ENCODE assay signal across 3 cellular contexts in genomic region chr10:105494944-105495343, GRCh38.
TF ChIP-seq lines count a peak whose summit lies in the region.

No MANE protein-coding gene starts in this region.

TF ChIP-seq in HepG2, 621 proteins besides CTCF, POLR2A, EP300 and RAD21 (continued from another document):
- TF ChIP-seq TMF1 (CRISPR knock-in tag; IDR thresholded peaks at IDR 0.05; ENCODE audit: low read depth) (no peak), MAFF (IDR thresholded peaks at IDR 0.05; ENCODE audit: low read depth, low read length) (peak; percentile 45; the same call in 1 of the 2 replicates), ZFP37 (CRISPR knock-in tag; IDR thresholded peaks at IDR 0.05; ENCODE audit: borderline replicate concordance) (no peak), MAFK (conservative IDR thresholded peaks at IDR 0.05 in 1 of 2, IDR thresholded peaks at IDR 0.05 in 1 of 2; ENCODE audit: low read length in 2 of 2) (peak; percentile 21 to 76; a peak in 2 of 4 replicates)
- TF ChIP-seq, protein P1, sequence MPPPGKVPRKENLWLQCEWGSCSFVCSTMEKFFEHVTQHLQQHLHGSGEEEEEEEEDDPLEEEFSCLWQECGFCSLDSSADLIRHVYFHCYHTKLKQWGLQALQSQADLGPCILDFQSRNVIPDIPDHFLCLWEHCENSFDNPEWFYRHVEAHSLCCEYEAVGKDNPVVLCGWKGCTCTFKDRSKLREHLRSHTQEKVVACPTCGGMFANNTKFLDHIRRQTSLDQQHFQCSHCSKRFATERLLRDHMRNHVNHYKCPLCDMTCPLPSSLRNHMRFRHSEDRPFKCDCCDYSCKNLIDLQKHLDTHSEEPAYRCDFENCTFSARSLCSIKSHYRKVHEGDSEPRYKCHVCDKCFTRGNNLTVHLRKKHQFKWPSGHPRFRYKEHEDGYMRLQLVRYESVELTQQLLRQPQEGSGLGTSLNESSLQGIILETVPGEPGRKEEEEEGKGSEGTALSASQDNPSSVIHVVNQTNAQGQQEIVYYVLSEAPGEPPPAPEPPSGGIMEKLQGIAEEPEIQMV (CRISPR knock-in tag; IDR thresholded peaks at IDR 0.05; ENCODE audit: low read depth) = no peak
TF ChIP-seq in HepG2: peak in this region for 2.

TF ChIP-seq in A549, 52 proteins besides CTCF, POLR2A, EP300 and RAD21 (continued from another document):
- TF ChIP-seq HOXB5 (CRISPR knock-in tag; IDR thresholded peaks at IDR 0.05) = no peak

TF ChIP-seq in IMR-90, 13 proteins besides CTCF, POLR2A, EP300 and RAD21 (continued from another document):
- TF ChIP-seq MAFK (IDR thresholded peaks at IDR 0.05; ENCODE audit: low read depth, low read length) = peak; percentile 43; the same call in 1 of the 2 replicates
TF ChIP-seq in IMR-90: peak in this region for 1.
